1 cellular context compared by ENCODE assay signal in the genomic region with DNA sequence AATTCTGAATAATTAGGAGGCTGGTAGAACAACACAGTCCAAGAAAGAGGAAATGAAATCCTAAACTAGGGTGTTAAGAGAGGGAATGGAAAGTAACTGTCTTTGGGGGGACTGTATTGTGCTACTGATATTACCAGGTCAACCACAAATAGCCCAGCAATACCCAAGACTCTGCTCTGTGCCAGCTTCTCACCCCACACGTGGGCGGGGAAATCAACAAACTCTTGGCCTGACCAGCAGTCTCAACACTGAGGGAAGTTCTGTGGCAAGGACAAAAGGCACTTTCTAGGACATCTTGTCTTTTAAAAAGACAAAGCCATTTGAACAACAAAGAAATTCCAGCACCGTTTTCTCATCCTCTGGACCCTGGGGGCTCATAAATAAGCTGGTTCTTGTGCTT.
TF ChIP-seq lines count a peak whose summit lies in the region.

No MANE protein-coding gene starts in this region.

TF ChIP-seq in SK-N-SH, 30 proteins besides CTCF, POLR2A, EP300 and RAD21:
- TF ChIP-seq, protein P1, sequence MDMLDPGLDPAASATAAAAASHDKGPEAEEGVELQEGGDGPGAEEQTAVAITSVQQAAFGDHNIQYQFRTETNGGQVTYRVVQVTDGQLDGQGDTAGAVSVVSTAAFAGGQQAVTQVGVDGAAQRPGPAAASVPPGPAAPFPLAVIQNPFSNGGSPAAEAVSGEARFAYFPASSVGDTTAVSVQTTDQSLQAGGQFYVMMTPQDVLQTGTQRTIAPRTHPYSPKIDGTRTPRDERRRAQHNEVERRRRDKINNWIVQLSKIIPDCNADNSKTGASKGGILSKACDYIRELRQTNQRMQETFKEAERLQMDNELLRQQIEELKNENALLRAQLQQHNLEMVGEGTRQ (IDR thresholded peaks at IDR 0.05; ENCODE audit: borderline replicate concordance, low read depth, low read length): no peak
- TF ChIP-seq TEAD4 (IDR thresholded peaks at IDR 0.05; ENCODE audit: borderline replicate concordance, insufficient read depth) (no peak), MXI1 (IDR thresholded peaks at IDR 0.05; ENCODE audit: low read depth, low read length) (no peak), SMC3 (IDR thresholded peaks at IDR 0.05; ENCODE audit: low read depth, low read length) (no peak), YY1 (IDR thresholded peaks at IDR 0.05; ENCODE audit: low read depth) (no peak), FOXM1 (IDR thresholded peaks at IDR 0.05; ENCODE audit: low read depth) (no peak), POLR2AphosphoS5 (IDR thresholded peaks at IDR 0.05; ENCODE audit: low read depth, low read length) (no peak), CHD2 (IDR thresholded peaks at IDR 0.05; ENCODE audit: low read length, partially characterized antibody) (no peak), EZH2phosphoT487 (IDR thresholded peaks at IDR 0.05; ENCODE audit: borderline replicate concordance, low read depth) (no peak), GATA2 (CRISPR knock-in tag; IDR thresholded peaks at IDR 0.05) (no peak), NFIC (IDR thresholded peaks at IDR 0.05; ENCODE audit: borderline replicate concordance) (no peak), TAF1 (IDR thresholded peaks at IDR 0.05; ENCODE audit: borderline replicate concordance, low read depth, low read length) (no peak)
